16 cellular contexts compared by ENCODE assay signal in the genomic region with DNA sequence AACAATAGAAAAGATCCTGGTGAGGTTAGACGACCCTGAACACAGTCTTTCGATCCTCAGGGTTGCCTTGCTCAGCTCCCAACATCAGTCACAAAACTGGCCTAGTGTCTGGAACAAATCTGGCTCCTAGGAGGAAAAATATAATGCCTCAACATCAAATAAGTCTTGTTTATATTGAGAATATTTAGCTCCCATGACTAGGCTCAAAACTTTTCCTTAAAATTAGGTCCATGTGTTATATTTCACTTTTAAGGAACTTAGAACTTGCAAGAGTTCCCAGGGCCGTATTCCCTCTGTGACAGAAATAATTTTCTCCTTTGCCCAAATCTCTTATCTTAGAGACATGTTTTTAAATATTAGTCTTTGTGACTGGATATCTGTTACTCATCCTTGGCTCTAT.
A peak's percentile ranks its signal among the peaks of the same experiment; 100 is the strongest.
DNase-seq lines count a peak whose midpoint lies in the region; ATAC-seq and TF ChIP-seq lines count a peak whose summit lies in the region.
"Had no signal": no experiment of that assay in that cellular context is flagged by ENCODE, and none has a peak within 500 bp of the region (broad histone marks: within the 10 kb centered on the region; RNA-seq: fewer than 3 reads in every experiment).

No MANE protein-coding gene starts in this region.

- peak overlapping the region; percentile 8 to 31 for H3K27ac ChIP-seq in tibial artery
- H3K27ac ChIP-seq: A549, HL-60 had no signal

- H3K9ac ChIP-seq in adipocyte (ENCODE audit: low read length) = no peak overlapping the region

- DNase-seq in BJ (ENCODE audit: low read depth) (peak; percentile 6), adipocyte (ENCODE audit: low read depth) (peak; percentile 41), fibroblast of peridontal ligament (ENCODE audit: extremely low read depth) (peak; percentile 85), tibial artery (no peak), T-helper 9 cell (no peak), omental fat pad (ENCODE audit: low spot score) (no peak)
- no peak for DNase-seq in activated CD4-positive, alpha-beta T cell treated with anti-CD3 and anti-CD28 coated beads for 1 hour
- DNase-seq: C1 segment of cervical spinal cord; Calu3; CD4-positive, alpha-beta T cell; DMS79; EL; H7 had no signal

- H3K4me1 ChIP-seq in adipocyte (ENCODE audit: control insufficient read depth, insufficient read depth, low read length) = no peaks in the 10 kb centered on the region
- H3K4me1 ChIP-seq in tibial artery = peaks cover 0 to 17% (median 0%) of the 10 kb centered on the region in 4 donors
- H3K4me1 ChIP-seq: A549 had no signal

- H3K27me3 ChIP-seq in BJ (ENCODE audit: control insufficient read depth, insufficient read depth, low read length) (no peaks in the 10 kb centered on the region), adipocyte (replicated peaks; ENCODE audit: control insufficient read depth, insufficient read depth, low read length) (no peaks in the 10 kb centered on the region), tibial artery (no peaks in the 10 kb centered on the region)

- H3K36me3 ChIP-seq in BJ (ENCODE audit: control insufficient read depth, insufficient read depth, low read length) (no peaks in the 10 kb centered on the region), adipocyte (ENCODE audit: control insufficient read depth, insufficient read depth, low read length, severe bottlenecking) (no peaks in the 10 kb centered on the region), tibial artery (no peaks in the 10 kb centered on the region)

- no peak for ATAC-seq in omental fat pad (ENCODE audit: low FRiP score)
- ATAC-seq: A549, GM23338 had no signal

- CTCF ChIA-PET in BJ (lab: Yijun Ruan, JAX) = interaction anchor here (0.6 kb wide), 1 partner anchor 1336 kb away, joined by 3 read pairs; no protein-coding TSS in a partner anchor

- no peaks in the 10 kb centered on the region for H3K9me3 ChIP-seq in adipocyte (ENCODE audit: control insufficient read depth, low read length)
- no peaks in the 10 kb centered on the region for H3K9me3 ChIP-seq in tibial artery
- H3K9me3 ChIP-seq: A549 had no signal

- POLR2A ChIA-PET in BJ (lab: Charles Lee) = no interaction called here

- H3K4me3 ChIP-seq in BJ (ENCODE audit: low read depth, low read length) = no peak overlapping the region
- H3K4me3 ChIP-seq in adipocyte (ENCODE audit: low read length) = no peak overlapping the region
- H3K4me3 ChIP-seq in tibial artery = no peak overlapping the region
- H3K4me3 ChIP-seq: A549, GM23338 had no signal

- intact Hi-C loops in tibial artery (cut with DNase I; ENCODE audit: low total_unique reads) = no loop called here

- TF ChIP-seq CTCF in BJ (IDR thresholded peaks at IDR 0.05; ENCODE audit: insufficient read depth, low read depth, low read length) (no peak), tibial artery (IDR thresholded peaks at IDR 0.05) (no peak), omental fat pad (IDR thresholded peaks at IDR 0.05) (no peak)

Comparison
In these comparisons a context has a peak if more than half of its experiments do, and no peak if none do; other contexts are left out.
1. DNase-seq: peak in BJ (single experiment), adipocyte (single experiment) and fibroblast of peridontal ligament (single experiment); none in tibial artery (0 of 2), T-helper 9 cell (single experiment), activated CD4-positive, alpha-beta T cell treated with anti-CD3 and anti-CD28 coated beads for 1 hour (single experiment) and omental fat pad (single experiment).